In genomic region chr17:81879121-81879520, GRCh38 we compare ENCODE assay signal across 16 cellular contexts.
"Had no signal": no experiment of that assay in that cellular context is flagged by ENCODE, and none has a peak within 500 bp of the region (broad histone marks: within the 10 kb centered on the region; RNA-seq: fewer than 3 reads in every experiment).

No MANE protein-coding gene starts in this region.

- DNase-seq: activated B cell treated with CpG ODN at 0.5 μM for 24 hours; activated CD4-positive, alpha-beta T cell treated with anti-CD3 and anti-CD28 coated beads, Interleukin-2, amount 10 ng/mL, durations not matched to agents 7 days and 5 days; activated naive CD4-positive, alpha-beta T cell treated with anti-CD3 and anti-CD28 coated beads, Interleukin-2, amount 50 U/mL, for 16 hours; activated T-cell treated with anti-CD3 and anti-CD28 coated beads for 4 hours; adrenal gland; foreskin melanocyte; left cardiac atrium; lower lobe of right lung; occipital lobe; sigmoid colon; spleen; stimulated activated naive CD8-positive, alpha-beta T cell treated with anti-CD3 and anti-CD28 coated beads, Interleukin-15, amount 100 ng/mL, for 72 hours; T-helper 2 cell; upper lobe of left lung had no signal

- H3K4me1 Mint-ChIP-seq: activated B cell treated with CpG ODN at 0.5 μM for 24 hours, nephron had no signal

- H3K27ac ChIP-seq: adrenal gland, cardiac muscle cell, lower lobe of right lung, sigmoid colon, spleen, upper lobe of left lung had no signal

- H3K9me3 Mint-ChIP-seq: activated B cell treated with CpG ODN at 0.5 μM for 24 hours; activated CD4-positive, alpha-beta T cell treated with anti-CD3 and anti-CD28 coated beads, Interleukin-2, amount 10 ng/mL, durations not matched to agents 7 days and 5 days; nephron; stimulated activated naive CD8-positive, alpha-beta T cell treated with anti-CD3 and anti-CD28 coated beads, Interleukin-15, amount 100 ng/mL, for 72 hours had no signal

- ATAC-seq: left cardiac atrium; lower lobe of right lung; stimulated activated naive CD8-positive, alpha-beta T cell treated with anti-CD3 and anti-CD28 coated beads, Interleukin-15, amount 100 ng/mL, for 72 hours had no signal

- H3K27ac Mint-ChIP-seq: activated B cell treated with CpG ODN at 0.5 μM for 24 hours, nephron had no signal

- H3K27me3 Mint-ChIP-seq: activated B cell treated with CpG ODN at 0.5 μM for 24 hours; activated CD4-positive, alpha-beta T cell treated with anti-CD3 and anti-CD28 coated beads, Interleukin-2, amount 10 ng/mL, durations not matched to agents 7 days and 5 days; stimulated activated naive CD8-positive, alpha-beta T cell treated with anti-CD3 and anti-CD28 coated beads, Interleukin-15, amount 100 ng/mL, for 72 hours had no signal

- H3K4me3 Mint-ChIP-seq: activated B cell treated with CpG ODN at 0.5 μM for 24 hours; activated CD4-positive, alpha-beta T cell treated with anti-CD3 and anti-CD28 coated beads, Interleukin-2, amount 10 ng/mL, durations not matched to agents 7 days and 5 days; nephron; stimulated activated naive CD8-positive, alpha-beta T cell treated with anti-CD3 and anti-CD28 coated beads, Interleukin-15, amount 100 ng/mL, for 72 hours had no signal
